In the genomic region with DNA sequence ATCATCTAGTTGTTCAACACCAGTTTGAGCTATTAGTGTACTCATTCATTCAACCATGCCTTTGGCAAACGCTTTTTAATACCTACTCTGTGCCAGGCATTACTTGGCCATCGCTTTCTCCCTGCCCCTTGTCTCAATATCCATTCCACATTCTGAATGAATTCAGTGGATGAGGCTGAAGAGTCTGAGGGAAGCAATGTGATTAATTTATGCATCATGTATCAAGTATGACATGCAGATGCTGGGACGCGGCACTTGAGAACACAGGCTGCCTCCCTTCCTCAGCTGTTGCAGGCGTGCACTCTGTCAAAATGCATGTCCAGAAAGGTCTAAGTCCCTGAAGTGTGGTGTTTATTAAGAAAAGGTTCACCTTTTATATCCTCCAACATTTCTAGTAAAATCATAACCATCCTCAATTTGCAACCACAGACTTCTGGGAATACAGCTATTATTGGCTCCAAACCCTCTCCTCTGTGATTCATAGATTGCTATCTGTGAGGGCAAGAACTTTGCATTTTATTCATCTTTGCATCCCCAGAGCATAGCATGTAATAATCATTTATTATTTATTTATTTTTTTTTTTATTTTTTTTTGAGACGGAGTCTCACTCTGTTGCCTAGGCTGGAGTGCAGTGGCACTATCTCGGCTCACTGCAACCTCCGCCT, we compare ENCODE assay signal across 28 cellular contexts. TPM values are rescaled to one million over a fixed set of nuclear protein-coding genes. Genes with fewer than 3 reads are reported as not detected.
DNase-seq lines count a peak whose midpoint lies in the region; ATAC-seq and TF ChIP-seq lines count a peak whose summit lies in the region.
"Had no signal": no experiment of that assay in that cellular context is flagged by ENCODE, and none has a peak within 500 bp of the region (broad histone marks: within the 10 kb centered on the region; RNA-seq: fewer than 3 reads in every experiment).

No MANE protein-coding gene starts in this region.

- H3K4me1 ChIP-seq in GM23248 (ENCODE audit: insufficient read depth) (peaks cover 9% of the 10 kb centered on the region), adipocyte (ENCODE audit: control insufficient read depth, insufficient read depth, low read length) (peaks cover 16% of the 10 kb centered on the region), smooth muscle cell (ENCODE audit: low read depth) (peaks cover 28% of the 10 kb centered on the region)
- H3K4me1 ChIP-seq: A549; BLaER1 treated with 17β-estradiol and CSF1 and Interleukin-3, amounts not matched to agents 10 nM and 100 nM; colonic mucosa; left lung; parathyroid adenoma had no signal

- in situ Hi-C loops in GM23248 (cut with MboI): no loop called here

- no peak overlapping the region for H3K4me3 ChIP-seq in AG10803 (ENCODE audit: low read length)
- peak overlapping the region; percentile 29; the same call in 1 of the 2 replicates for H3K4me3 ChIP-seq in GM23248
- peak overlapping the region; percentile 10 for H3K4me3 ChIP-seq in adipocyte (ENCODE audit: low read length)
- H3K4me3 ChIP-seq in smooth muscle cell: no peak overlapping the region
- H3K4me3 ChIP-seq: A549; BLaER1 treated with 17β-estradiol and CSF1 and Interleukin-3, amounts not matched to agents 10 nM and 100 nM; colonic mucosa; left lung; neural progenitor cell; right atrium auricular region; thoracic aorta had no signal

- peaks cover 9% of the 10 kb centered on the region for H3F3A ChIP-seq in GM23248 (ENCODE audit: insufficient read depth)
- H3F3A ChIP-seq in smooth muscle cell (ENCODE audit: low read depth): no peaks in the 10 kb centered on the region

- H3K9me3 ChIP-seq in GM23248 (ENCODE audit: low read depth): no peaks in the 10 kb centered on the region
- H3K9me3 ChIP-seq in adipocyte (ENCODE audit: control insufficient read depth, low read length): no peaks in the 10 kb centered on the region
- no peaks in the 10 kb centered on the region for H3K9me3 ChIP-seq in smooth muscle cell (replicated peaks; ENCODE audit: low read depth)
- H3K9me3 ChIP-seq: A549; BLaER1 treated with 17β-estradiol and CSF1 and Interleukin-3, amounts not matched to agents 10 nM and 100 nM; colonic mucosa; left lung; right atrium auricular region; thoracic aorta had no signal

- no peaks in the 10 kb centered on the region for H3K9me2 ChIP-seq in GM23248 (ENCODE audit: insufficient read depth)

- H3K27ac ChIP-seq in GM23248: peak overlapping the region; percentile 33
- no peak overlapping the region for H3K27ac ChIP-seq in smooth muscle cell (ENCODE audit: low read depth)
- H3K27ac ChIP-seq: A549; BLaER1 treated with 17β-estradiol and CSF1 and Interleukin-3, amounts not matched to agents 10 nM and 100 nM; colonic mucosa; left lung; neural progenitor cell; parathyroid adenoma; right atrium auricular region; thoracic aorta; WERI-Rb-1 had no signal

- no peaks in the 10 kb centered on the region for H4K20me1 ChIP-seq in GM23248 (ENCODE audit: insufficient read depth)
- H4K20me1 ChIP-seq in smooth muscle cell (ENCODE audit: low read depth): no peaks in the 10 kb centered on the region
- H4K20me1 ChIP-seq: BLaER1 treated with 17β-estradiol and CSF1 and Interleukin-3, amounts not matched to agents 10 nM and 100 nM had no signal

- peak; percentile 58 for DNase-seq in AG10803 (ENCODE audit: low read depth)
- DNase-seq in GM23248: peak; percentile 73
- no peak for DNase-seq in adipocyte (ENCODE audit: low read depth)
- peak; percentile 20 for DNase-seq in hepatic stellate cell (ENCODE audit: low spot score)
- no peak for DNase-seq in NCI-H510A (lab: John Stamatoyannopoulos, UW)
- no peak for DNase-seq in smooth muscle cell (lab: John Stamatoyannopoulos, UW; ENCODE audit: unreplicated experiment)
- no peak for DNase-seq in NK-92 treated with Interleukin-12 subunit alpha and Interleukin-12 subunit beta, amount 100 ng/mL, for 24 hours (lab: John Stamatoyannopoulos, UW)
- DNase-seq: activated CD4-positive, alpha-beta T cell treated with anti-CD3 and anti-CD28 coated beads, Interleukin-2, amount 10 ng/mL, durations not matched to agents 7 days and 5 days; anterior cingulate cortex; colonic mucosa; effector CD4-positive, alpha-beta T cell; islet precursor cell; left lung; MM.1S; NCI-H2029; SHP77 treated with DMSO at 0.1 percent for 48 hours; stimulated activated CD8-positive, alpha-beta memory T cell treated with anti-CD3 and anti-CD28 coated beads, Interleukin-4, amount 100 ng/mL, for 48 hours; SW 1271; T1000; WERI-Rb-1 had no signal

- H3K36me3 ChIP-seq in GM23248 (ENCODE audit: low read depth): no peaks in the 10 kb centered on the region
- no peaks in the 10 kb centered on the region for H3K36me3 ChIP-seq in adipocyte (ENCODE audit: control insufficient read depth, insufficient read depth, low read length, severe bottlenecking)
- H3K36me3 ChIP-seq in smooth muscle cell (ENCODE audit: low read depth): no peaks in the 10 kb centered on the region
- H3K36me3 ChIP-seq: BLaER1 treated with 17β-estradiol and CSF1 and Interleukin-3, amounts not matched to agents 10 nM and 100 nM; colonic mucosa; left lung; neural progenitor cell; right atrium auricular region; thoracic aorta; WERI-Rb-1 had no signal

- 61 to 65% methylated on average over 8 of the region's 8 CpGs for WGBS in GM23248 (ENCODE audit: low coverage in 1 of 2, low lambda C conversion rate in 2 of 2, missing lambda C conversion rate in 2 of 2), 2 experiments
- 96% methylated on average over 8 of the region's 8 CpGs for WGBS in smooth muscle cell (ENCODE audit: low lambda C conversion rate)

- H3K79me2 ChIP-seq in GM23248 (ENCODE audit: insufficient read depth): no peaks in the 10 kb centered on the region
- H3K79me2 ChIP-seq in smooth muscle cell (ENCODE audit: low read depth): no peaks in the 10 kb centered on the region
- H3K79me2 ChIP-seq: parathyroid adenoma had no signal

- no peak for ATAC-seq in GM18502 (IDR thresholded peaks at IDR 0.05; ENCODE audit: poor library complexity, unreplicated experiment)
- ATAC-seq: A549; activated naive CD4-positive, alpha-beta T cell treated with anti-CD3 and anti-CD28 coated beads, Interleukin-2, amount 50 U/mL, for 72 hours; left lung had no signal

- peak overlapping the region; percentile 10 for H3K4me2 ChIP-seq in GM23248 (ENCODE audit: unreplicated experiment)
- no peak overlapping the region for H3K4me2 ChIP-seq in smooth muscle cell
- H3K4me2 ChIP-seq: A549; BLaER1 treated with 17β-estradiol and CSF1 and Interleukin-3, amounts not matched to agents 10 nM and 100 nM; neural progenitor cell had no signal

- H2AFZ ChIP-seq in GM23248 (peak overlapping the region; percentile 25; the same call in 1 of the 2 replicates), smooth muscle cell (ENCODE audit: low read depth) (no peak overlapping the region)
- H2AFZ ChIP-seq: neural progenitor cell, parathyroid adenoma had no signal

- H3K9ac ChIP-seq in GM23248 (no peak overlapping the region), adipocyte (ENCODE audit: low read length) (no peak overlapping the region), smooth muscle cell (ENCODE audit: low read depth) (no peak overlapping the region)
- H3K9ac ChIP-seq: BLaER1 treated with 17β-estradiol and CSF1 and Interleukin-3, amounts not matched to agents 10 nM and 100 nM; neural progenitor cell; parathyroid adenoma had no signal

- TF ChIP-seq CTCF in AG10803 (conservative IDR thresholded peaks at IDR 0.05; ENCODE audit: low read length) (no peak), smooth muscle cell (IDR thresholded peaks at IDR 0.05; ENCODE audit: borderline replicate concordance, insufficient read depth, poor library complexity, severe bottlenecking) (no peak)

- no peaks in the 10 kb centered on the region for H3K27me3 ChIP-seq in GM23248 (replicated peaks; ENCODE audit: insufficient read depth)
- H3K27me3 ChIP-seq in adipocyte (replicated peaks; ENCODE audit: control insufficient read depth, insufficient read depth, low read length): peaks cover 3% of the 10 kb centered on the region
- no peaks in the 10 kb centered on the region for H3K27me3 ChIP-seq in smooth muscle cell (ENCODE audit: low read depth)
- H3K27me3 ChIP-seq: BLaER1 treated with 17β-estradiol and CSF1 and Interleukin-3, amounts not matched to agents 10 nM and 100 nM; colonic mucosa; neural progenitor cell; right atrium auricular region had no signal

RNA-seq across cellular contexts. Expression of a gene that starts 22.6 kb away (rescaled TPM):
- 22.6 and 24.4 TPM in 2 replicates for total RNA-seq in GM23248 (2014; rRNA removed; shearing (Covaris generic))
- polyA plus RNA-seq in GM23248 (2016; fragmentation: Nextera tagmentation; extraction: Ambion mirVana) (14.5 and 15.8 TPM in 2 replicates), smooth muscle cell (12.9 TPM in 2 replicates)
- total RNA-seq in smooth muscle cell: 33.0 and 37.5 TPM in 2 replicates

Comparison
In these comparisons a context has a peak if more than half of its experiments do, and no peak if none do; other contexts are left out.
1. DNase-seq: peak in AG10803 (single experiment), GM23248 (single experiment) and hepatic stellate cell (single experiment); none in adipocyte (single experiment), NCI-H510A (single experiment), smooth muscle cell (single experiment) and NK-92 treated with Interleukin-12 subunit alpha and Interleukin-12 subunit beta, amount 100 ng/mL, for 24 hours (single experiment).
2. H3K4me3 ChIP-seq: peak in GM23248 (single experiment) and adipocyte (single experiment); none in AG10803 (single experiment) and smooth muscle cell (single experiment).